Comparison of ENCODE assay signal across 14 cellular contexts in genomic region chr13:110323172-110323851, GRCh38. TPM values are rescaled to one million over a fixed set of nuclear protein-coding genes. Genes with fewer than 3 reads are reported as not detected.
DNase-seq lines count a peak whose midpoint lies in the region; ATAC-seq and TF ChIP-seq lines count a peak whose summit lies in the region.
"Had no signal": no experiment of that assay in that cellular context is flagged by ENCODE, and none has a peak within 500 bp of the region (broad histone marks: within the 10 kb centered on the region; RNA-seq: fewer than 3 reads in every experiment).

No MANE protein-coding gene starts in this region.

- no peaks in the 10 kb centered on the region for H3K9me3 ChIP-seq in lower lobe of right lung
- H3K9me3 ChIP-seq: testis had no signal

- no peaks in the 10 kb centered on the region for H3K36me3 ChIP-seq in lower lobe of right lung
- H3K36me3 ChIP-seq: BLaER1, neural progenitor cell had no signal

- in situ Hi-C loops in ACHN (cut with HindIII; ENCODE audit: low pct_ligation_motif_present, low pct_unique_long_range_greater_than_20kb, low sequenced_read_pairs) = no loop called here

- DNase-seq in ACHN (peak; percentile 88), cardiac fibroblast (ENCODE audit: low read depth in 2 of 2) (peak; percentile 19 to 83), lower lobe of right lung (no peak), natural killer cell (no peak), NCI-H1092 treated with DMSO at 0.1 percent for 48 hours (lab: John Stamatoyannopoulos, UW) (no peak)
- DNase-seq in stimulated activated naive CD8-positive, alpha-beta T cell treated with anti-CD3 and anti-CD28 coated beads, Interleukin-15, amount 100 ng/mL, for 72 hours = no peak
- DNase-seq: cerebellar nuclear complex; NCI-H1930; stimulated activated CD4-positive, alpha-beta T cell treated with anti-CD3 and anti-CD28 coated beads, Interleukin-4, amount 100 ng/mL, for 24 hours; testis had no signal

- peak overlapping the region; percentile 41 for H3K27ac ChIP-seq in lower lobe of right lung
- H3K27ac ChIP-seq: BLaER1, neural progenitor cell, testis had no signal

- H3K4me1 ChIP-seq in lower lobe of right lung = peaks cover 76% of the 10 kb centered on the region
- H3K4me1 ChIP-seq: testis had no signal

- TF ChIP-seq EP300 in Ishikawa (IDR thresholded peaks at IDR 0.05; ENCODE audit: borderline replicate concordance) = no peak

- H3K4me1 Mint-ChIP-seq in natural killer cell = no peaks in the 10 kb centered on the region
- peaks cover 9% of the 10 kb centered on the region for H3K4me1 Mint-ChIP-seq in stimulated activated naive CD8-positive, alpha-beta T cell treated with anti-CD3 and anti-CD28 coated beads, Interleukin-15, amount 100 ng/mL, for 72 hours

- intact Hi-C loops in lower lobe of right lung (cut with DNase I) (no loop called here), natural killer cell (cut with micrococcal nuclease) (no loop called here)

- H3K4me3 ChIP-seq in cardiac fibroblast (replicated peaks in 1 of 2; ENCODE audit: low read depth in 2 of 2, low read length in 2 of 2) (no peak overlapping the region), lower lobe of right lung (no peak overlapping the region)
- H3K4me3 ChIP-seq: BLaER1, neural progenitor cell, testis had no signal

- peaks cover 17 to 39% of the 10 kb centered on the region in 2 donors for H3K27me3 Mint-ChIP-seq in natural killer cell (ENCODE audit: low read depth in 2 of 2)
- H3K27me3 Mint-ChIP-seq in stimulated activated naive CD8-positive, alpha-beta T cell treated with anti-CD3 and anti-CD28 coated beads, Interleukin-15, amount 100 ng/mL, for 72 hours = peaks cover 81% of the 10 kb centered on the region

- H3K27ac Mint-ChIP-seq in natural killer cell = no peak overlapping the region
- no peak overlapping the region for H3K27ac Mint-ChIP-seq in stimulated activated naive CD8-positive, alpha-beta T cell treated with anti-CD3 and anti-CD28 coated beads, Interleukin-15, amount 100 ng/mL, for 72 hours
- H3K27ac Mint-ChIP-seq: neural progenitor cell had no signal

- H3K36me3 Mint-ChIP-seq in natural killer cell = no peaks in the 10 kb centered on the region

- no peak overlapping the region for H3K4me3 Mint-ChIP-seq in natural killer cell
- no peak overlapping the region for H3K4me3 Mint-ChIP-seq in stimulated activated naive CD8-positive, alpha-beta T cell treated with anti-CD3 and anti-CD28 coated beads, Interleukin-15, amount 100 ng/mL, for 72 hours
- H3K4me3 Mint-ChIP-seq: neural progenitor cell had no signal

- ATAC-seq in lower lobe of right lung (no peak), natural killer cell (no peak), GM19397 (IDR thresholded peaks at IDR 0.05; ENCODE audit: unreplicated experiment) (no peak)
- ATAC-seq in stimulated activated naive CD8-positive, alpha-beta T cell treated with anti-CD3 and anti-CD28 coated beads, Interleukin-15, amount 100 ng/mL, for 72 hours = no peak

- H3K27me3 ChIP-seq in lower lobe of right lung (ENCODE audit: low read depth) = no peaks in the 10 kb centered on the region
- H3K27me3 ChIP-seq: BLaER1, neural progenitor cell, testis had no signal

- no peak for TF ChIP-seq RAD21 in Ishikawa (IDR thresholded peaks at IDR 0.05; ENCODE audit: low read depth)

- no peaks in the 10 kb centered on the region for H3K9me3 Mint-ChIP-seq in natural killer cell
- H3K9me3 Mint-ChIP-seq in stimulated activated naive CD8-positive, alpha-beta T cell treated with anti-CD3 and anti-CD28 coated beads, Interleukin-15, amount 100 ng/mL, for 72 hours = no peaks in the 10 kb centered on the region

- TF ChIP-seq CTCF in cardiac fibroblast (IDR thresholded peaks at IDR 0.05; ENCODE audit: low read depth, low read length) (peak; percentile 9), lower lobe of right lung (IDR thresholded peaks at IDR 0.05) (no peak), natural killer cell (IDR thresholded peaks at IDR 0.05) (no peak)

TF ChIP-seq in Ishikawa, 13 proteins besides CTCF, POLR2A, EP300 and RAD21:
- no peak for TF ChIP-seq MAX (IDR thresholded peaks at IDR 0.05)
- no peak for TF ChIP-seq EGR1 (IDR thresholded peaks at IDR 0.05)
- TF ChIP-seq NFIC (IDR thresholded peaks at IDR 0.05) = no peak
- TF ChIP-seq TEAD4 (IDR thresholded peaks at IDR 0.05) = peak; percentile 21; the same call in 1 of the 2 replicates
- no peak for TF ChIP-seq YY1 (IDR thresholded peaks at IDR 0.05; ENCODE audit: low read depth)

RNA-seq across cellular contexts. Expression of gene COL4A2, which starts 16.2 kb away (rescaled TPM):
- total RNA-seq in lower lobe of right lung (185 TPM), natural killer cell (not detected)

RNA-seq across cellular contexts. Expression of gene COL4A1, which starts 16.4 kb away (rescaled TPM):
- total RNA-seq in lower lobe of right lung (161 TPM), natural killer cell (not detected)

Comparison
In these comparisons a context has a peak if more than half of its experiments do, and no peak if none do; other contexts are left out.
1. DNase-seq: peak in ACHN (single experiment) and cardiac fibroblast (2 of 2); none in lower lobe of right lung (single experiment), natural killer cell (single experiment), NCI-H1092 treated with DMSO at 0.1 percent for 48 hours (single experiment) and stimulated activated naive CD8-positive, alpha-beta T cell treated with anti-CD3 and anti-CD28 coated beads, Interleukin-15, amount 100 ng/mL, for 72 hours (0 of 2).
2. RNA of gene COL4A2, which starts 16.2 kb away (total RNA-seq): 185 TPM in lower lobe of right lung (single experiment); not detected in natural killer cell; every median in the first group is over 100 times any median in the second.
3. RNA of gene COL4A1, which starts 16.4 kb away (total RNA-seq): 161 TPM in lower lobe of right lung (single experiment); not detected in natural killer cell; every median in the first group is over 100 times any median in the second.